13 cellular contexts compared by ENCODE assay signal in genomic region chrX:100980608-100981497, GRCh38. TPM values are rescaled to one million over a fixed set of nuclear protein-coding genes. Genes with fewer than 3 reads are reported as not detected.
DNase-seq lines count a peak whose midpoint lies in the region; ATAC-seq and TF ChIP-seq lines count a peak whose summit lies in the region.
"Had no signal": no experiment of that assay in that cellular context is flagged by ENCODE, and none has a peak within 500 bp of the region (broad histone marks: within the 10 kb centered on the region; RNA-seq: fewer than 3 reads in every experiment).

No MANE protein-coding gene starts in this region.

- no peaks in the 10 kb centered on the region for H3K27me3 ChIP-seq in gastrocnemius medialis
- no peaks in the 10 kb centered on the region for H3K27me3 ChIP-seq in mesendoderm (ENCODE audit: insufficient read depth, low read length, poor library complexity)
- H3K27me3 ChIP-seq: testis had no signal

- H3K36me3 ChIP-seq in gastrocnemius medialis = no peaks in the 10 kb centered on the region
- H3K36me3 ChIP-seq in mesendoderm (ENCODE audit: control insufficient read depth, insufficient read depth, low read length) = no peaks in the 10 kb centered on the region

- no peak overlapping the region for H3K23ac ChIP-seq in mesendoderm (ENCODE audit: low read length)

- TF ChIP-seq CTCF in fibroblast of pulmonary artery (IDR thresholded peaks at IDR 0.05; ENCODE audit: low read length, missing control alignments) (no peak), gastrocnemius medialis (IDR thresholded peaks at IDR 0.05 in 4 of 5, conservative IDR thresholded peaks at IDR 0.05 in 1 of 5) (no peak)

- WGBS in mesendoderm (ENCODE audit: extremely low coverage, insufficient coverage, low lambda C conversion rate) = no CpG with 5 or more reads among the region's 6 CpGs

- intact Hi-C loops in gastrocnemius medialis (cut with DNase I; ENCODE audit: low total_unique reads) = no loop called here
- intact Hi-C loops in Right ventricle myocardium superior (cut with DNase I) = no loop called here

- no peak overlapping the region for H2BK15ac ChIP-seq in mesendoderm (replicated peaks; ENCODE audit: low read depth)

- ATAC-seq in gastrocnemius medialis (peak; percentile 56 to 78), GM18907 (IDR thresholded peaks at IDR 0.05; ENCODE audit: unreplicated experiment) (no peak), Right ventricle myocardium superior (ENCODE audit: poor library complexity) (no peak), GM19395 (IDR thresholded peaks at IDR 0.05; ENCODE audit: unreplicated experiment) (no peak)

- in situ Hi-C loops in gastrocnemius medialis (cut with MboI; ENCODE audit: low sequenced_read_pairs in 4 of 4) = no loop called here

- no peaks in the 10 kb centered on the region for H3K79me2 ChIP-seq in mesendoderm (ENCODE audit: control insufficient read depth, insufficient read depth, low read length)

- no peak overlapping the region for H3K18ac ChIP-seq in mesendoderm (ENCODE audit: low read length)

- no peak overlapping the region for H4K8ac ChIP-seq in mesendoderm (ENCODE audit: low read depth, low read length)

- H4K5ac ChIP-seq in mesendoderm (ENCODE audit: low read length) = no peak overlapping the region

- H2BK120ac ChIP-seq in mesendoderm (ENCODE audit: low read depth, low read length) = no peak overlapping the region

- H3K4me3 ChIP-seq in fibroblast of pulmonary artery (replicated peaks; ENCODE audit: low read depth, low read length) = no peak overlapping the region
- no peak overlapping the region for H3K4me3 ChIP-seq in gastrocnemius medialis
- no peak overlapping the region for H3K4me3 ChIP-seq in mesendoderm (ENCODE audit: low read length)
- H3K4me3 ChIP-seq: testis had no signal

- no peaks in the 10 kb centered on the region for H3K79me1 ChIP-seq in mesendoderm (ENCODE audit: low read length)

- no peak overlapping the region for H2AK5ac ChIP-seq in mesendoderm (ENCODE audit: low read length)

- TF ChIP-seq POLR2A in gastrocnemius medialis (IDR thresholded peaks at IDR 0.05) = no peak

- H3K4me2 ChIP-seq in mesendoderm (ENCODE audit: low read length) = no peak overlapping the region

- H3K9ac ChIP-seq in mesendoderm (ENCODE audit: low read length) = no peak overlapping the region

- H3K4ac ChIP-seq in mesendoderm (ENCODE audit: low read depth, low read length) = no peak overlapping the region

- H3K9me3 ChIP-seq in gastrocnemius medialis = no peaks in the 10 kb centered on the region
- H3K9me3 ChIP-seq: testis had no signal

- DNase-seq in ELR (ENCODE audit: low read depth) = peak; percentile 84
- DNase-seq in T1000 (lab: John Stamatoyannopoulos, UW) = peak; percentile 18
- peak; percentile 69 for DNase-seq in fibroblast of pulmonary artery (ENCODE audit: low read depth)
- DNase-seq in gastrocnemius medialis = peak; percentile 34 to 68
- no peak for DNase-seq in mesendoderm
- no peak for DNase-seq in Right ventricle myocardium superior
- DNase-seq: activated T-cell treated with anti-CD3 and anti-CD28 coated beads, Interleukin-2, amount 50 U/mL, for 24 hours; testis had no signal

- no peak overlapping the region for H2BK5ac ChIP-seq in mesendoderm (ENCODE audit: low read length)

- H3K4me1 ChIP-seq in gastrocnemius medialis (no peaks in the 10 kb centered on the region), mesendoderm (ENCODE audit: control insufficient read depth, low read depth, low read length) (no peaks in the 10 kb centered on the region)
- H3K4me1 ChIP-seq: testis had no signal

- H3K56ac ChIP-seq in mesendoderm (ENCODE audit: low read length) = no peak overlapping the region

- H3K27ac ChIP-seq in gastrocnemius medialis (peak overlapping the region in 3 of 4 donors; percentile 54 to 62 (median 61)), mesendoderm (ENCODE audit: low read depth, low read length) (no peak overlapping the region)
- H3K27ac ChIP-seq: testis had no signal

RNA-seq across cellular contexts. Expression of gene ARL13A, which starts 11.3 kb away (rescaled TPM):
- not detected for total RNA-seq in gastrocnemius medialis
- polyA plus RNA-seq in mesendoderm (2013, experiment 1 of 2) = not detected
- not detected for polyA plus RNA-seq in mesendoderm (2013, experiment 2 of 2)
- total RNA-seq in Right ventricle myocardium superior = not detected
- total RNA-seq: cerebellum, OCI-LY7, posterior vena cava had no signal

RNA-seq across cellular contexts. Expression of gene XKRX, which starts 52.1 kb away (rescaled TPM):
- total RNA-seq in gastrocnemius medialis (under 1 TPM in 3 of 4 donors, not detected in 1; 0.13 to 0.90 (median 0.16) TPM), Right ventricle myocardium superior (not detected)
- polyA plus RNA-seq in mesendoderm (2013, experiment 1 of 2) = 0.32 TPM
- 0.34 TPM for polyA plus RNA-seq in mesendoderm (2013, experiment 2 of 2)

Comparison
In these comparisons a context has a peak if more than half of its experiments do, and no peak if none do; other contexts are left out.
1. DNase-seq: peak in ELR (single experiment), T1000 (single experiment), fibroblast of pulmonary artery (single experiment) and gastrocnemius medialis (2 of 2); none in mesendoderm (single experiment) and Right ventricle myocardium superior (single experiment).
2. ATAC-seq: peak in gastrocnemius medialis (2 of 2); none in GM18907 (single experiment), Right ventricle myocardium superior (single experiment) and GM19395 (single experiment).